Comparison of ENCODE assay signal across 8 cellular contexts in the genomic region with DNA sequence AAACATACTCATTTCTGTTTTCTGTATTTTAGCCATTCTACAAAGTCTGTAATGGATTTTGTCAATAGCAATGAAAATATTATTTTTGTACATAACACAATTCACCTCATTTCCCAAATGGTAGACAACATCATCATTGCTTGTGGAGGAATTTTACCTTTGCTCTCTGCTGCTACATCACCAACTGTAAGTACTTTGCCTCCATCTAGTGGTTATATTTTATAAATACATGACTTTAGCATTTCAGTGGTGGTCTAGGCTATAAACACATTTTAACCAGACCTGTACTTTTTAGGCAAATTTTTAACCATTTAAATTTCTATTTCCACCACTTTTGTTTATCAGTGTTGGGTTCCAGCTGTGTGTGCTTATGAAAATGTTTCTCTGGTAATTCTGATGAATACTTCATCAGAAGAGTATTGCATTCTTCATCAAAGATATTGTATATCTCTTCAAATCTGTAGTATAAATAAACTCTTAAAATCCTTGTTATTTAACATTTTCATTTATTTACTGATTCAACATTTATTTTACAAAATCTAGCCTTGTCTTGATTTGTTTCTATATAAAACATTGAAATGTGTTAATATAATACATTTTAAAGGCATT.
A peak's percentile ranks its signal among the peaks of the same experiment; 100 is the strongest.
DNase-seq lines count a peak whose midpoint lies in the region; ATAC-seq and TF ChIP-seq lines count a peak whose summit lies in the region.

No MANE protein-coding gene starts in this region.

- peak; percentile 72 for ATAC-seq in GM21390 (IDR thresholded peaks at IDR 0.05; ENCODE audit: unreplicated experiment)
- ATAC-seq in HG03520 (IDR thresholded peaks at IDR 0.05; ENCODE audit: unreplicated experiment), result peak; percentile 79
- peak; percentile 70 for ATAC-seq in memory B cell (ENCODE audit: low read depth)

- H3K9me3 ChIP-seq in WERI-Rb-1 (ENCODE audit: severe bottlenecking), result no peaks in the 10 kb centered on the region

- H3K4me3 ChIP-seq in choroid plexus epithelial cell (ENCODE audit: low read depth, low read length) (no peak overlapping the region), WERI-Rb-1 (ENCODE audit: low read depth, low read length) (no peak overlapping the region)

- H3K4me3 Mint-ChIP-seq in memory B cell, result no peak overlapping the region

- peaks cover 3% of the 10 kb centered on the region; the same call in 1 of the 2 replicates for H3K36me3 ChIP-seq in WERI-Rb-1

- H3K27me3 ChIP-seq in WERI-Rb-1 (ENCODE audit: insufficient read depth, low read depth, severe bottlenecking), result no peaks in the 10 kb centered on the region

- DNase-seq in GDM1 (lab: John Stamatoyannopoulos, UW), result peak; percentile 17
- DNase-seq in NCI-H82 treated with DMSO at 0.1 percent for 48 hours (lab: John Stamatoyannopoulos, UW; ENCODE audit: unreplicated experiment), result peak; percentile 86
- DNase-seq in choroid plexus epithelial cell (ENCODE audit: low read depth), result peak; percentile 63
- peak in 1 of 2 donors; percentile 12 for DNase-seq in memory B cell (ENCODE audit: low spot score in 2 of 2)
- no peak for DNase-seq in stimulated activated CD4-positive, alpha-beta T cell treated with anti-CD3 and anti-CD28 coated beads, Interleukin-12 subunit alpha, Interleukin-12 subunit beta, amount 100 ng/mL, for 4 hours
- no peak for DNase-seq in WERI-Rb-1

- H3K27me3 Mint-ChIP-seq in memory B cell, result no peaks in the 10 kb centered on the region

- TF ChIP-seq CTCF in choroid plexus epithelial cell (conservative IDR thresholded peaks at IDR 0.05; ENCODE audit: low read depth, low read length) (peak; percentile 69), WERI-Rb-1 (IDR thresholded peaks at IDR 0.05; ENCODE audit: low read depth, low read length) (no peak)

- H3K27ac ChIP-seq in WERI-Rb-1, result no peak overlapping the region

- H3K9me3 Mint-ChIP-seq in memory B cell, result no peaks in the 10 kb centered on the region

- H3K27ac Mint-ChIP-seq in memory B cell, result no peak overlapping the region

- H3K36me3 Mint-ChIP-seq in memory B cell, result peaks cover 1% of the 10 kb centered on the region

- peaks cover 3% of the 10 kb centered on the region for H3K4me1 Mint-ChIP-seq in memory B cell

Comparison
In these comparisons a context has a peak if more than half of its experiments do, and no peak if none do; other contexts are left out.
1. DNase-seq: peak in GDM1 (single experiment), NCI-H82 treated with DMSO at 0.1 percent for 48 hours (single experiment) and choroid plexus epithelial cell (single experiment); none in stimulated activated CD4-positive, alpha-beta T cell treated with anti-CD3 and anti-CD28 coated beads, Interleukin-12 subunit alpha, Interleukin-12 subunit beta, amount 100 ng/mL, for 4 hours (single experiment) and WERI-Rb-1 (single experiment).
2. Peak in every context shown above with its lines, with median percentiles within 50 percentile points of each other: ATAC-seq.